ENCODE assay signal across 1 cellular context in genomic region chr15:31285772-31286261, GRCh38.
A peak's percentile ranks its signal among the peaks of the same experiment; 100 is the strongest.
TF ChIP-seq lines count a peak whose summit lies in the region.

No MANE protein-coding gene starts in this region.

TF ChIP-seq in GM12878, 131 proteins besides CTCF, POLR2A, EP300 and RAD21 (continued from another document and continues in another):
- no peak for TF ChIP-seq CUX1 (IDR thresholded peaks at IDR 0.05; ENCODE audit: insufficient replicate concordance, low read depth, low read length)
- TF ChIP-seq USF1 (IDR thresholded peaks at IDR 0.05; ENCODE audit: borderline replicate concordance, extremely low read length, insufficient read depth, low read depth, low read length) = no peak
- TF ChIP-seq NFIC (IDR thresholded peaks at IDR 0.05; ENCODE audit: low read depth, low read length) = peak; percentile 55; the same call in 1 of the 2 replicates
- TF ChIP-seq STAT1 (conservative IDR thresholded peaks at IDR 0.05) = no peak
- no peak for TF ChIP-seq TCF7 (IDR thresholded peaks at IDR 0.05; ENCODE audit: borderline replicate concordance)
- no peak for TF ChIP-seq NR2F1 (conservative IDR thresholded peaks at IDR 0.05)
- no peak for TF ChIP-seq PKNOX1 (IDR thresholded peaks at IDR 0.05)
- TF ChIP-seq JUNB (IDR thresholded peaks at IDR 0.05) = no peak
- no peak for TF ChIP-seq PAX8 (IDR thresholded peaks at IDR 0.05)
- TF ChIP-seq PRDM15 (CRISPR knock-in tag; IDR thresholded peaks at IDR 0.05) = no peak
- TF ChIP-seq ZNF24 (IDR thresholded peaks at IDR 0.05) = no peak; the same call in 1 of the 2 replicates
- TF ChIP-seq SIN3A (IDR thresholded peaks at IDR 0.05; ENCODE audit: low read depth, low read length) = no peak
- no peak for TF ChIP-seq SMAD1 (IDR thresholded peaks at IDR 0.05; ENCODE audit: low read depth, partially characterized antibody)
- 0 out of 4 replicates have a peak, but pooled peaks of 1 of the 2 experiments have one; percentile 3 for TF ChIP-seq BHLHE40 (IDR thresholded peaks at IDR 0.05; ENCODE audit: borderline replicate concordance in 1 of 2, low read depth in 2 of 2, low read length in 1 of 2)
- TF ChIP-seq CBX5 (IDR thresholded peaks at IDR 0.05; ENCODE audit: low read depth) = 0 out of 2 replicates have a peak, but pooled peaks have one; percentile 40
- TF ChIP-seq POU2F2 (IDR thresholded peaks at IDR 0.05; ENCODE audit: borderline replicate concordance, low read depth, low read length) = peak; percentile 9; the same call in 1 of the 3 replicates
- no peak for TF ChIP-seq SP1 (IDR thresholded peaks at IDR 0.05; ENCODE audit: low read depth, low read length)
- peak; percentile 73 for TF ChIP-seq RAD51 (IDR thresholded peaks at IDR 0.05)
- TF ChIP-seq RELB (IDR thresholded peaks at IDR 0.05; ENCODE audit: low read depth) = peak; percentile 88
- TF ChIP-seq ZNF217 (IDR thresholded peaks at IDR 0.05) = no peak
- TF ChIP-seq CHD1 (IDR thresholded peaks at IDR 0.05; ENCODE audit: low read depth, low read length) = no peak
- no peak for TF ChIP-seq SREBF2 (IDR thresholded peaks at IDR 0.05; ENCODE audit: low read length)
- no peak for TF ChIP-seq RELA (IDR thresholded peaks at IDR 0.05; ENCODE audit: borderline replicate concordance, partially characterized antibody)
- TF ChIP-seq MTA3 (IDR thresholded peaks at IDR 0.05; ENCODE audit: borderline replicate concordance, low read length) = no peak
- no peak for TF ChIP-seq CBX3 (IDR thresholded peaks at IDR 0.05; ENCODE audit: borderline replicate concordance, low read depth)
- no peak for TF ChIP-seq KLF5 (IDR thresholded peaks at IDR 0.05; ENCODE audit: partially characterized antibody)
- no peak for TF ChIP-seq NRF1 (conservative IDR thresholded peaks at IDR 0.05; ENCODE audit: low read depth, low read length)
- peak; percentile 10; the same call in 1 of the 2 replicates for TF ChIP-seq ZNF592 (IDR thresholded peaks at IDR 0.05)
- peak; percentile 51 for TF ChIP-seq IKZF1 (conservative IDR thresholded peaks at IDR 0.05)
- TF ChIP-seq CEBPZ (IDR thresholded peaks at IDR 0.05; ENCODE audit: low read depth, low read length) = no peak
- TF ChIP-seq MEF2A (IDR thresholded peaks at IDR 0.05; ENCODE audit: insufficient read depth, low read depth, low read length) = no peak
- 0 out of 2 replicates have a peak, but pooled peaks have one; percentile 31 for TF ChIP-seq NBN (IDR thresholded peaks at IDR 0.05)
- no peak for TF ChIP-seq TAF1 (IDR thresholded peaks at IDR 0.05; ENCODE audit: borderline replicate concordance, low read depth, low read length)
